In the genomic region with DNA sequence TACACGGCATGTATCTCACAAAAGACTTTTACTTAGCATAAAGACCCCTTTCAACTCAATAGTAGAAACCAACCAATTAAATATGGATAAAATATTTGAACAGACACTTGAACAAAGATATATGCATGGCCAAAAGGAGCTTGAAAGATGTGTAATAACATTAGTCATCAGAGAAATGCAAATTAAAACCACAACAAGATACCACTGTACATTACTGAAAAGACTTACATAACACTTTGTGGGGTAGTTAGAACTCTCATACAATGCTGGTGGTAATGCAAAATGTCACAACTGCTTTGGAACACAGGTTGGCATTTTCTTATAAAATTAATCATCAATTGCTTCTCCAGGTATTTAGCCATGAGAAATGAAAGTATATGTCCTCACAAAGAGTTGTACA, we compare ENCODE assay signal across 10 cellular contexts.
DNase-seq lines count a peak whose midpoint lies in the region; ATAC-seq and TF ChIP-seq lines count a peak whose summit lies in the region.
"Had no signal": no experiment of that assay in that cellular context is flagged by ENCODE, and none has a peak within 500 bp of the region (broad histone marks: within the 10 kb centered on the region; RNA-seq: fewer than 3 reads in every experiment).

No MANE protein-coding gene starts in this region.

- H3K36me3 ChIP-seq in adipocyte (ENCODE audit: control insufficient read depth, insufficient read depth, low read length, severe bottlenecking) (no peaks in the 10 kb centered on the region), heart right ventricle (peaks cover 0 to 20% (median 3%) of the 10 kb centered on the region in 9 donors)
- H3K36me3 ChIP-seq: BE2C had no signal

- intact Hi-C loops in heart right ventricle (cut with DNase I) (no loop called here), posterior vena cava (cut with DNase I) (no loop called here)

- no peak overlapping the region for H3K9ac ChIP-seq in adipocyte (ENCODE audit: low read length)

- 95 to 100% methylated on average over 1 of the region's 1 CpG for WGBS in heart right ventricle, 2 donors

- no peaks in the 10 kb centered on the region for H3K9me3 ChIP-seq in adipocyte (ENCODE audit: control insufficient read depth, low read length)
- H3K9me3 ChIP-seq in heart right ventricle, result no peaks in the 10 kb centered on the region
- H3K9me3 ChIP-seq: BE2C had no signal

- TF ChIP-seq CTCF in heart right ventricle (IDR thresholded peaks at IDR 0.05), result no peak

- H3K4me1 ChIP-seq in adipocyte (ENCODE audit: control insufficient read depth, insufficient read depth, low read length) (no peaks in the 10 kb centered on the region), heart right ventricle (peaks cover 0 to 4% (median 2%) of the 10 kb centered on the region in 9 donors)
- H3K4me1 ChIP-seq: BE2C had no signal

- H3K4me3 ChIP-seq in adipocyte (ENCODE audit: low read length), result no peak overlapping the region
- no peak overlapping the region for H3K4me3 ChIP-seq in heart right ventricle

- H3K27me3 ChIP-seq in adipocyte (replicated peaks; ENCODE audit: control insufficient read depth, insufficient read depth, low read length) (no peaks in the 10 kb centered on the region), heart right ventricle (no peaks in the 10 kb centered on the region)
- H3K27me3 ChIP-seq: BE2C had no signal

- H3K27ac ChIP-seq in heart right ventricle, result no peak overlapping the region

- peak; percentile 63 for ATAC-seq in GM18873 (IDR thresholded peaks at IDR 0.05; ENCODE audit: low FRiP score, unreplicated experiment)
- peak; percentile 74 for ATAC-seq in HG03354 (IDR thresholded peaks at IDR 0.05; ENCODE audit: poor library complexity, severe bottlenecking, unreplicated experiment)
- ATAC-seq in heart right ventricle, result no peak
- ATAC-seq in GM21423 (IDR thresholded peaks at IDR 0.05; ENCODE audit: unreplicated experiment), result no peak
- no peak for ATAC-seq in HG03108 (IDR thresholded peaks at IDR 0.05; ENCODE audit: unreplicated experiment)

- DNase-seq in A172 (ENCODE audit: low spot score) (peak; percentile 40), adipocyte (ENCODE audit: low read depth) (peak; percentile 29), heart right ventricle (no peak), posterior vena cava (ENCODE audit: low spot score) (no peak)
- DNase-seq: activated naive CD8-positive, alpha-beta T cell treated with anti-CD3 and anti-CD28 coated beads, Interleukin-2, amount 10 ng/mL, durations not matched to agents 7 days and 5 days; BE2C had no signal

Comparison
In these comparisons a context has a peak if more than half of its experiments do, and no peak if none do; other contexts are left out.
1. DNase-seq: peak in A172 (single experiment) and adipocyte (single experiment); none in heart right ventricle (0 of 2) and posterior vena cava (single experiment).
2. ATAC-seq: peak in GM18873 (single experiment) and HG03354 (single experiment); none in heart right ventricle (0 of 8), GM21423 (single experiment) and HG03108 (single experiment).